ENCODE assay signal across 2 cellular contexts in genomic region chr10:58320351-58321065, GRCh38.
TF ChIP-seq lines count a peak whose summit lies in the region.

No MANE protein-coding gene starts in this region.

TF ChIP-seq in HepG2, 621 proteins besides CTCF, POLR2A, EP300 and RAD21:
- no peak for TF ChIP-seq IRF9 (CRISPR knock-in tag; IDR thresholded peaks at IDR 0.05; ENCODE audit: borderline replicate concordance)
- no peak for TF ChIP-seq ZNF335 (CRISPR knock-in tag; IDR thresholded peaks at IDR 0.05)
- no peak for TF ChIP-seq TBX2 (CRISPR knock-in tag; IDR thresholded peaks at IDR 0.05; ENCODE audit: borderline replicate concordance)

TF ChIP-seq in HEK293, 187 proteins besides CTCF, POLR2A, EP300 and RAD21:
- TF ChIP-seq KLF1 (tag by site-specific recombination; IDR thresholded peaks at IDR 0.05) (peak; percentile 47; the same call in 1 of the 2 replicates), ZNF777 (tag by site-specific recombination; IDR thresholded peaks at IDR 0.05; ENCODE audit: borderline replicate concordance) (no peak)
TF ChIP-seq in HEK293: peak in this region for 1.
